Comparison of ENCODE assay signal across 30 cellular contexts in the genomic region with DNA sequence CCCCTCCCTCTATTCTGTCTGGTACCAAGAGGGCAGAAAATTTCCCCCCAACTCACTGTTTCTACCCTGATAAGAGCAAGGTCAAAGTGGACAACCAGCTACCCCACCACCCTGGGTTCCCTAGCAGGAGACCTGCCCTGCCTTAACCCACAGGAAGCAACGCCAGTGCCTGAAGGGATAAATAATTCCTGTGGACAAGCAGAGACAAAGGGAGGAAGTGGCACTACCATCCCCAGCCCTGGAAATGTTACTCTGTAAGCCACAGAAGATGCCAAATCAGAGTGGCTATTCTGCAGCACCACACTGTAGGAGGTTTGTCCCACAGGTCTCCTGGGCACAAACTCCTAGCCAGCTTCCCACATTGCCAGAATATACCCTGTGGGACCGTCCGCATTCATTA.
"Had no signal": no experiment of that assay in that cellular context is flagged by ENCODE, and none has a peak within 500 bp of the region (broad histone marks: within the 10 kb centered on the region; RNA-seq: fewer than 3 reads in every experiment).

No MANE protein-coding gene starts in this region.

- H3K4me2 ChIP-seq: PC-9 had no signal

- H3K9me3 Mint-ChIP-seq: activated CD4-positive, alpha-beta T cell treated with anti-CD3 and anti-CD28 coated beads, Interleukin-2, amount 10 ng/mL, durations not matched to agents 7 days and 5 days; activated naive CD4-positive, alpha-beta T cell treated with anti-CD3 and anti-CD28 coated beads for 36 hours; activated naive CD4-positive, alpha-beta T cell treated with anti-CD3 and anti-CD28 coated beads, Interleukin-2, amount 50 U/mL, for 72 hours; activated T-cell treated with anti-CD3 and anti-CD28 coated beads, Interleukin-2, amount 50 U/mL, for 24 hours; activated T-helper 1 cell treated with anti-CD3 and anti-CD28 coated beads, Interleukin-12 subunit alpha, Interleukin-12 subunit beta, Interleukin-2, Interleukin-4 antibody, amounts not matched to agents 30 ng/mL and 10 ng/mL and 1 ng/mL, durations not matched to agents 14 hours and 24 hours and 36 hours had no signal

- H3K4me3 ChIP-seq: adrenal gland, body of pancreas, breast epithelium, PC-9 had no signal

- H3K27ac ChIP-seq: adrenal gland, body of pancreas, breast epithelium, PC-9 had no signal

- H3K4me1 Mint-ChIP-seq: activated CD4-positive, alpha-beta T cell treated with anti-CD3 and anti-CD28 coated beads for 36 hours; activated CD4-positive, alpha-beta T cell treated with anti-CD3 and anti-CD28 coated beads, Interleukin-2, amount 10 ng/mL, durations not matched to agents 7 days and 5 days had no signal

- H3K9me3 ChIP-seq: adrenal gland, body of pancreas, breast epithelium had no signal

- H3K36me3 Mint-ChIP-seq: activated naive CD4-positive, alpha-beta T cell treated with anti-CD3 and anti-CD28 coated beads, Interleukin-2, amount 50 U/mL, for 72 hours had no signal

- ATAC-seq: activated CD4-positive, alpha-beta T cell treated with anti-CD3 and anti-CD28 coated beads for 36 hours; activated CD4-positive, CD25-positive, alpha-beta regulatory T cell treated with anti-CD3 and anti-CD28 coated beads, Interleukin-2, amount 50 U/mL, for 24 hours; activated CD8-positive, alpha-beta T cell treated with anti-CD3 and anti-CD28 coated beads, Interleukin-2, amount 10 ng/mL, durations not matched to agents 7 days and 5 days; activated naive CD4-positive, alpha-beta T cell treated with anti-CD3 and anti-CD28 coated beads, Interleukin-2, amount 50 U/mL, for 72 hours; body of pancreas had no signal

- H2AFZ ChIP-seq: PC-9 had no signal

- H3K27me3 ChIP-seq: adrenal gland, body of pancreas, breast epithelium had no signal

- H3K4me3 Mint-ChIP-seq: activated CD4-positive, alpha-beta T cell treated with anti-CD3 and anti-CD28 coated beads for 36 hours; activated CD4-positive, alpha-beta T cell treated with anti-CD3 and anti-CD28 coated beads, Interleukin-2, amount 10 ng/mL, durations not matched to agents 7 days and 5 days; activated CD8-positive, alpha-beta T cell treated with anti-CD3 and anti-CD28 coated beads, Interleukin-2, amount 10 ng/mL, durations not matched to agents 7 days and 5 days; activated naive CD4-positive, alpha-beta T cell treated with anti-CD3 and anti-CD28 coated beads for 36 hours; activated T-cell treated with anti-CD3 and anti-CD28 coated beads, Interleukin-2, amount 50 U/mL, for 24 hours; activated T-helper 1 cell treated with anti-CD3 and anti-CD28 coated beads, Interleukin-12 subunit alpha, Interleukin-12 subunit beta, Interleukin-2, Interleukin-4 antibody, amounts not matched to agents 30 ng/mL and 10 ng/mL and 1 ng/mL, durations not matched to agents 14 hours and 24 hours and 36 hours had no signal

- DNase-seq: activated CD4-positive, alpha-beta T cell treated with anti-CD3 and anti-CD28 coated beads for 36 hours; activated CD4-positive, alpha-beta T cell treated with anti-CD3 and anti-CD28 coated beads, Interleukin-2, amount 10 ng/mL, durations not matched to agents 7 days and 5 days; activated CD4-positive, alpha-beta T cell treated with anti-CD3 and anti-CD28 coated beads, Interleukin-2, amount 50 U/mL, for 48 hours; activated CD8-positive, alpha-beta T cell treated with anti-CD3 and anti-CD28 coated beads, Interleukin-2, amount 10 ng/mL, durations not matched to agents 7 days and 5 days; activated gamma-delta T cell treated with Interleukin-2 at 50 U/mL for 16 hours; activated naive CD4-positive, alpha-beta T cell treated with anti-CD3 and anti-CD28 coated beads for 36 hours; activated T-cell treated with anti-CD3 and anti-CD28 coated beads, Interleukin-2, amount 50 U/mL, for 24 hours; adrenal gland; body of pancreas; Kasumi-1; NCI-H1092 treated with DMSO at 0.1 percent for 48 hours; NCI-H1417; NCI-H146; NCI-H187; NCI-H2029 treated with DMSO at 0.1 percent for 48 hours; NCI-H2107; NCI-H2171; NCI-H510A; NCI-H526; NCI-H748 treated with DMSO at 0.1 percent for 48 hours; Right ventricle myocardium superior; SW 1271; T-helper 1 cell; T-helper 2 cell; T-helper 9 cell had no signal

- H3K4me1 ChIP-seq: adrenal gland, body of pancreas, breast epithelium had no signal

- H3K27ac Mint-ChIP-seq: activated CD4-positive, alpha-beta T cell treated with anti-CD3 and anti-CD28 coated beads for 36 hours; activated CD4-positive, alpha-beta T cell treated with anti-CD3 and anti-CD28 coated beads, Interleukin-2, amount 10 ng/mL, durations not matched to agents 7 days and 5 days; activated CD8-positive, alpha-beta T cell treated with anti-CD3 and anti-CD28 coated beads, Interleukin-2, amount 10 ng/mL, durations not matched to agents 7 days and 5 days; activated naive CD4-positive, alpha-beta T cell treated with anti-CD3 and anti-CD28 coated beads for 36 hours; activated naive CD4-positive, alpha-beta T cell treated with anti-CD3 and anti-CD28 coated beads, Interleukin-2, amount 50 U/mL, for 72 hours; activated T-cell treated with anti-CD3 and anti-CD28 coated beads, Interleukin-2, amount 50 U/mL, for 24 hours; activated T-helper 1 cell treated with anti-CD3 and anti-CD28 coated beads, Interleukin-12 subunit alpha, Interleukin-12 subunit beta, Interleukin-2, Interleukin-4 antibody, amounts not matched to agents 30 ng/mL and 10 ng/mL and 1 ng/mL, durations not matched to agents 14 hours and 24 hours and 36 hours had no signal

- H3K36me3 ChIP-seq: adrenal gland, breast epithelium had no signal
